Comparison of ENCODE assay signal across 8 cellular contexts in genomic region chr9:130692365-130692764, GRCh38. TPM values are rescaled to one million over a fixed set of nuclear protein-coding genes. Genes with fewer than 3 reads are reported as not detected.
A peak's percentile ranks its signal among the peaks of the same experiment; 100 is the strongest.
DNase-seq lines count a peak whose midpoint lies in the region; ATAC-seq and TF ChIP-seq lines count a peak whose summit lies in the region.

No MANE protein-coding gene starts in this region.

- peak overlapping the region; percentile 96 for H2AFZ ChIP-seq in smooth muscle cell (ENCODE audit: low read depth)

- H3K79me2 ChIP-seq in smooth muscle cell (ENCODE audit: low read depth) = peaks cover 18% of the 10 kb centered on the region

- H3K27me3 ChIP-seq in right cardiac atrium (ENCODE audit: control insufficient read depth, insufficient read depth) (no peaks in the 10 kb centered on the region), smooth muscle cell (ENCODE audit: low read depth) (no peaks in the 10 kb centered on the region)

- H3K4me3 Mint-ChIP-seq in activated CD4-positive, alpha-beta T cell treated with anti-CD3 and anti-CD28 coated beads, Interleukin-2, amount 10 ng/mL, durations not matched to agents 24 days and 14 days = peak overlapping the region; percentile 89
- H3K4me3 Mint-ChIP-seq in activated T-cell treated with anti-CD3 and anti-CD28 coated beads, Interleukin-2, amount 50 U/mL, for 72 hours = peak overlapping the region; percentile 32 to 94

- no peaks in the 10 kb centered on the region for H3K9me3 Mint-ChIP-seq in activated CD4-positive, alpha-beta T cell treated with anti-CD3 and anti-CD28 coated beads, Interleukin-2, amount 10 ng/mL, durations not matched to agents 24 days and 14 days
- no peaks in the 10 kb centered on the region for H3K9me3 Mint-ChIP-seq in activated T-cell treated with anti-CD3 and anti-CD28 coated beads, Interleukin-2, amount 50 U/mL, for 72 hours

- peak; percentile 56 for TF ChIP-seq CTCF in smooth muscle cell (IDR thresholded peaks at IDR 0.05; ENCODE audit: borderline replicate concordance, insufficient read depth, poor library complexity, severe bottlenecking)

- H3K4me1 Mint-ChIP-seq in activated CD4-positive, alpha-beta T cell treated with anti-CD3 and anti-CD28 coated beads, Interleukin-2, amount 10 ng/mL, durations not matched to agents 24 days and 14 days = peaks cover 44% of the 10 kb centered on the region
- H3K4me1 Mint-ChIP-seq in activated T-cell treated with anti-CD3 and anti-CD28 coated beads, Interleukin-2, amount 50 U/mL, for 72 hours (ENCODE audit: low read depth) = peaks cover 49% of the 10 kb centered on the region

- H3K27me3 Mint-ChIP-seq in activated CD4-positive, alpha-beta T cell treated with anti-CD3 and anti-CD28 coated beads, Interleukin-2, amount 10 ng/mL, durations not matched to agents 24 days and 14 days = peaks cover 2% of the 10 kb centered on the region
- peaks cover 7% of the 10 kb centered on the region for H3K27me3 Mint-ChIP-seq in activated T-cell treated with anti-CD3 and anti-CD28 coated beads, Interleukin-2, amount 50 U/mL, for 72 hours (ENCODE audit: low read depth)

- peaks cover 9% of the 10 kb centered on the region for H3F3A ChIP-seq in smooth muscle cell (ENCODE audit: low read depth)

- ATAC-seq in activated T-cell treated with anti-CD3 and anti-CD28 coated beads, Interleukin-2, amount 50 U/mL, for 72 hours (replicated peaks in 1 of 2) = no peak
- ATAC-seq in right cardiac atrium (peak; percentile 3 to 39), HG02763 (IDR thresholded peaks at IDR 0.05; ENCODE audit: unreplicated experiment) (no peak), HG03378 (IDR thresholded peaks at IDR 0.05; ENCODE audit: unreplicated experiment) (no peak)

- H3K27ac ChIP-seq in right cardiac atrium (ENCODE audit: low read length) (no peak overlapping the region), smooth muscle cell (ENCODE audit: low read depth) (peak overlapping the region; percentile 74)

- no peak overlapping the region for H3K4me3 ChIP-seq in right cardiac atrium (ENCODE audit: low read length)
- peak overlapping the region; percentile 60 for H3K4me3 ChIP-seq in smooth muscle cell

- H4K20me1 ChIP-seq in smooth muscle cell (ENCODE audit: low read depth) = no peaks in the 10 kb centered on the region

- DNase-seq in activated CD4-positive, alpha-beta T cell treated with anti-CD3 and anti-CD28 coated beads, Interleukin-2, amount 10 ng/mL, durations not matched to agents 24 days and 14 days = peak; percentile 63
- DNase-seq in activated CD4-positive, alpha-beta T cell treated with anti-CD3 and anti-CD28 coated beads for 4 hours = no peak
- DNase-seq in activated T-cell treated with anti-CD3 and anti-CD28 coated beads, Interleukin-2, amount 50 U/mL, for 72 hours = peak; percentile 22 to 32
- peak; percentile 41 to 81 (median 76) for DNase-seq in right cardiac atrium
- DNase-seq in smooth muscle cell (lab: John Stamatoyannopoulos, UW; ENCODE audit: unreplicated experiment) = peak; percentile 28
- no peak for DNase-seq in mucosa of gallbladder (ENCODE audit: low spot score)

- H3K27ac Mint-ChIP-seq in activated CD4-positive, alpha-beta T cell treated with anti-CD3 and anti-CD28 coated beads, Interleukin-2, amount 10 ng/mL, durations not matched to agents 24 days and 14 days = no peak overlapping the region
- H3K27ac Mint-ChIP-seq in activated T-cell treated with anti-CD3 and anti-CD28 coated beads, Interleukin-2, amount 50 U/mL, for 72 hours = no peak overlapping the region

- H3K9ac ChIP-seq in smooth muscle cell (ENCODE audit: low read depth) = peak overlapping the region; percentile 63

- no peaks in the 10 kb centered on the region for H3K36me3 ChIP-seq in smooth muscle cell (ENCODE audit: low read depth)

- H3K36me3 Mint-ChIP-seq in activated CD4-positive, alpha-beta T cell treated with anti-CD3 and anti-CD28 coated beads, Interleukin-2, amount 10 ng/mL, durations not matched to agents 24 days and 14 days (ENCODE audit: low read depth) = peaks cover 25% of the 10 kb centered on the region
- H3K36me3 Mint-ChIP-seq in activated T-cell treated with anti-CD3 and anti-CD28 coated beads, Interleukin-2, amount 50 U/mL, for 72 hours (ENCODE audit: insufficient read depth in 2 of 2) = peaks cover 18 to 26% of the 10 kb centered on the region in 2 donors

- no peaks in the 10 kb centered on the region for H3K9me3 ChIP-seq in right cardiac atrium (ENCODE audit: control insufficient read depth, low read length)
- H3K9me3 ChIP-seq in smooth muscle cell (replicated peaks; ENCODE audit: low read depth) = no peaks in the 10 kb centered on the region

- no peaks in the 10 kb centered on the region for H3K4me1 ChIP-seq in right cardiac atrium (ENCODE audit: control insufficient read depth, insufficient read depth, low read length)
- H3K4me1 ChIP-seq in smooth muscle cell (ENCODE audit: low read depth) = peaks cover 10% of the 10 kb centered on the region

- intact Hi-C loops in activated CD4-positive, alpha-beta T cell treated with anti-CD3 and anti-CD28 coated beads, Interleukin-2, amount 10 ng/mL, durations not matched to agents 24 days and 14 days (cut with micrococcal nuclease) = loop anchor here (5.0 to 10.0 kb wide), 2 partner anchors 115 to 432 kb away; partner anchors contain the start of genes FUBP3 and NUP214
- intact Hi-C loops in right cardiac atrium (cut with DNase I) = no loop called here

- WGBS in right cardiac atrium = 37% methylated on average over 26 of the region's 26 CpGs
- WGBS in smooth muscle cell (ENCODE audit: low lambda C conversion rate) = 4% methylated on average over 25 of the region's 26 CpGs

- H3K4me2 ChIP-seq in smooth muscle cell = peak overlapping the region; percentile 86

RNA-seq across cellular contexts. Expression of gene EXOSC2, which starts 1.2 kb away (rescaled TPM):
- total RNA-seq in activated CD4-positive, alpha-beta T cell treated with anti-CD3 and anti-CD28 coated beads, Interleukin-2, amount 10 ng/mL, durations not matched to agents 24 days and 14 days = 109 and 110 TPM in 2 replicates
- total RNA-seq in activated T-cell treated with anti-CD3 and anti-CD28 coated beads, Interleukin-2, amount 50 U/mL, for 72 hours = 10 to 100 TPM; 43.7 to 55.0 TPM
- 10 to 100 TPM; 14.2 to 17.9 (median 15.5) TPM for total RNA-seq in right cardiac atrium
- 11.0 TPM for polyA plus RNA-seq in right cardiac atrium
- 12.1 and 14.7 TPM in 2 replicates for total RNA-seq in smooth muscle cell
- 15.8 and 17.3 TPM in 2 replicates for polyA plus RNA-seq in smooth muscle cell
- total RNA-seq in mucosa of gallbladder = 19.0 TPM

RNA-seq across cellular contexts. Expression of gene PRDM12, which starts 28.0 kb away (rescaled TPM):
- total RNA-seq in activated CD4-positive, alpha-beta T cell treated with anti-CD3 and anti-CD28 coated beads, Interleukin-2, amount 10 ng/mL, durations not matched to agents 24 days and 14 days = 0.21 and 0.28 TPM in 2 replicates
- total RNA-seq in activated T-cell treated with anti-CD3 and anti-CD28 coated beads, Interleukin-2, amount 50 U/mL, for 72 hours = not detected
- not detected for total RNA-seq in right cardiac atrium
- polyA plus RNA-seq in right cardiac atrium = 0.02 TPM
- total RNA-seq in smooth muscle cell = not detected in 2 replicates
- polyA plus RNA-seq in smooth muscle cell = 0.12 TPM in 1 of 2 replicates, not detected in the other
- total RNA-seq in mucosa of gallbladder = 0.09 TPM

Comparison
In these comparisons a context has a peak if more than half of its experiments do, and no peak if none do; other contexts are left out.
1. DNase-seq: peak in activated CD4-positive, alpha-beta T cell treated with anti-CD3 and anti-CD28 coated beads, Interleukin-2, amount 10 ng/mL, durations not matched to agents 24 days and 14 days (single experiment), activated T-cell treated with anti-CD3 and anti-CD28 coated beads, Interleukin-2, amount 50 U/mL, for 72 hours (2 of 2), right cardiac atrium (3 of 3) and smooth muscle cell (single experiment); none in activated CD4-positive, alpha-beta T cell treated with anti-CD3 and anti-CD28 coated beads for 4 hours (0 of 2) and mucosa of gallbladder (single experiment).
2. ATAC-seq: peak in right cardiac atrium (2 of 2); none in activated T-cell treated with anti-CD3 and anti-CD28 coated beads, Interleukin-2, amount 50 U/mL, for 72 hours (0 of 2), HG02763 (single experiment) and HG03378 (single experiment).